16 cellular contexts compared by ENCODE assay signal in the genomic region with DNA sequence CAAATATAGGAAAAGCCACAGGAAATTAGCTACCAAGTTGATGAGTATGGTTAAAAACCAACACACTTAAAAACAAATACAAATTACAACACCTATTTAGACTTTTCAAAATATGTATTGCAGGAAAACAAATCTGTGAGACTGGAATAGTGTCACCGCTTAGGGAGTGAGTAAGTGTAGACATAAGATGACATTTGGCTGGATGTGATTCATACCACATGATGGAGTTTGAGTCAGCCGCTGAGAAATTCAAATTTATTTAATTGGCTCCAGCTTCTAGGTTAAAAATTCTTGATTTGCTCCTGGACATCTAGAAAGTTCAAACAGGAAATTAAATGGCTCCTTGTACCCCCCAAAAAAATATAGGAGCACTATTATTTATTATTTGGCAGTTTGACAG.
DNase-seq lines count a peak whose midpoint lies in the region; TF ChIP-seq lines count a peak whose summit lies in the region.
"Had no signal": no experiment of that assay in that cellular context is flagged by ENCODE, and none has a peak within 500 bp of the region (broad histone marks: within the 10 kb centered on the region; RNA-seq: fewer than 3 reads in every experiment).

No MANE protein-coding gene starts in this region.

- CTCF ChIA-PET in OCI-LY7 (lab: Charles Lee; ENCODE audit: unreplicated experiment), result no interaction called here

- DNase-seq in AG10803 (ENCODE audit: low read depth) (peak; percentile 30), HPDE6-E6E7 (ENCODE audit: extremely low spot score) (peak; percentile 4), amniotic stem cell (lab: John Stamatoyannopoulos, UW) (peak; percentile 2), foreskin fibroblast (peak; percentile 55 to 77), OCI-LY7 (ENCODE audit: low spot score) (no peak), NCI-H1105 treated with DMSO at 0.1 percent for 48 hours (lab: John Stamatoyannopoulos, UW) (no peak), NCI-H1436 treated with DMSO at 0.1 percent for 48 hours (lab: John Stamatoyannopoulos, UW) (no peak), NCI-H526 treated with DMSO at 0.1 percent for 48 hours (lab: John Stamatoyannopoulos, UW) (no peak)
- DNase-seq: activated CD8-positive, alpha-beta memory T cell treated with anti-CD3 and anti-CD28 coated beads, Interleukin-2, amount 50 U/mL, for 4 hours; activated gamma-delta T cell; CD8-positive, alpha-beta T cell; endodermal cell; gastrocnemius medialis; NCI-H1694; stimulated activated naive B cell treated with anti-CD40 and anti-IgM and Interleukin-4, amounts not matched to agents 10 μg/mL and 1 μg/mL and 100 μg/mL, for 72 hours had no signal

- H3K79me2 ChIP-seq in OCI-LY7 (ENCODE audit: insufficient read depth, low read depth, low read length), result no peaks in the 10 kb centered on the region

- 0 out of 2 replicates have a peak, but pooled peaks cover 4% of the 10 kb centered on the region for H3K9me3 ChIP-seq in OCI-LY7 (ENCODE audit: low read length)
- H3K9me3 ChIP-seq: gastrocnemius medialis, tibial nerve had no signal

- TF ChIP-seq CTCF in AG10803 (conservative IDR thresholded peaks at IDR 0.05; ENCODE audit: low read length), result no peak
- no peak for TF ChIP-seq CTCF in foreskin fibroblast (IDR thresholded peaks at IDR 0.05; ENCODE audit: low read depth, low read length)
- no peak for TF ChIP-seq CTCF in OCI-LY7 (conservative IDR thresholded peaks at IDR 0.05; ENCODE audit: low read length)

- H4K20me1 ChIP-seq in OCI-LY7 (ENCODE audit: insufficient read depth, low read length), result no peaks in the 10 kb centered on the region

- no peaks in the 10 kb centered on the region for H3K9me2 ChIP-seq in OCI-LY7 (ENCODE audit: insufficient read depth, low read length)

- H3K27ac ChIP-seq in OCI-LY7 (ENCODE audit: low read depth, low read length, poor library complexity, severe bottlenecking), result no peak overlapping the region
- H3K27ac ChIP-seq: gastrocnemius medialis, tibial nerve had no signal

- H2AFZ ChIP-seq in OCI-LY7 (ENCODE audit: low read length), result no peak overlapping the region

- intact Hi-C loops in OCI-LY7 (cut with micrococcal nuclease; ENCODE audit: unreplicated experiment), result no loop called here

- BruUV-seq in OCI-LY7 (replicated peaks; lab: Mats Ljungman, UMichigan), result no TSS peak

- H3K4me2 ChIP-seq in OCI-LY7 (ENCODE audit: low read length), result no peak overlapping the region

- H3K4me3 ChIP-seq in AG10803 (ENCODE audit: low read length), result no peak overlapping the region
- H3K4me3 ChIP-seq in foreskin fibroblast (ENCODE audit: low read depth in 1 of 2, low read length in 2 of 2), result no peak overlapping the region
- H3K4me3 ChIP-seq in OCI-LY7 (ENCODE audit: low read depth, low read length, poor library complexity, severe bottlenecking), result no peak overlapping the region
- H3K4me3 ChIP-seq: gastrocnemius medialis, tibial nerve had no signal

- no peaks in the 10 kb centered on the region for H3K4me1 ChIP-seq in OCI-LY7 (ENCODE audit: insufficient read depth, low read length, poor library complexity, severe bottlenecking)
- H3K4me1 ChIP-seq: gastrocnemius medialis, tibial nerve had no signal

- POLR2A ChIA-PET in OCI-LY7 (lab: Charles Lee), result no interaction called here

- H3K36me3 ChIP-seq in OCI-LY7 (ENCODE audit: insufficient read depth, low read length), result no peaks in the 10 kb centered on the region
- H3K36me3 ChIP-seq: gastrocnemius medialis, tibial nerve had no signal

Comparison
In these comparisons a context has a peak if more than half of its experiments do, and no peak if none do; other contexts are left out.
1. DNase-seq: peak in AG10803 (single experiment), HPDE6-E6E7 (single experiment), amniotic stem cell (single experiment) and foreskin fibroblast (2 of 2); none in OCI-LY7 (single experiment), NCI-H1105 treated with DMSO at 0.1 percent for 48 hours (single experiment), NCI-H1436 treated with DMSO at 0.1 percent for 48 hours (single experiment) and NCI-H526 treated with DMSO at 0.1 percent for 48 hours (single experiment).